ENCODE assay signal across 8 cellular contexts in the genomic region with DNA sequence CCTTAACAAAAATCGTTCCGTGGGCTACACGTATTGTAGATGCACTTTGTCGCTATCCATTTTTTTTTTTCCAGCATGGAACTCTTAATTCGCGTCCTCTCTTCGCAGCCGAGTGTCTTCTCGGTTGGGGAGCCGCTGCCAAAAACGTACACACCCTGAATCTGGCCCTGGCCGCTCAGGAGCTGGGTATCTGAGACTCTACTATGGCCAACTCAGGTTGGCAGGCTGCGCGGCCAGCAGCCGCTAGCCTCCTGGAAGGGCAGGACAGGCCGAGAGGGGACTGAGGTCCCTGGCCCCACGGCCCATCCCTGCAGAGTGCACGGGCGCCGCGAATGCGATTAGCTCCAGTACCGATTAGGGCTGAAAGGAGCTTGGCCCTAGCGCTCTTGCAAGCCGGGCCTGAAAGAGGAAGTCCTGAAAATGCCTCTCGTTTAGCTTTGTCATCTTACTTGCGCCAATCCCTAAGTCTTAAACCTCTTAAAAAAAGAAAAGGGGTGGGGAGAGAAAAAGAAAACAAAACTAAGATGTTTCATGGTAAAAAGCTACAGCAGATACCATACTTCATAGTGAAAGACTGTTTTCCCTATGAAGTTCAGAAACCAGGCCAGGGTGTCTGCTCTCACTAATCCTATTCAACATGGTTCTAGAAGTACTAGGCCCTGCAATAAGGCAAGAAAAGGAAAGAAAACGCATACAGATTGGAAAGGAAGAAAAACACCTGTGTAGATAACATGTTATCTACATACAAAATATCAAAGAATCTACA.
DNase-seq lines count a peak whose midpoint lies in the region; ATAC-seq lines count a peak whose summit lies in the region.

No MANE protein-coding gene starts in this region.

- H3K27ac ChIP-seq in HUES64 (ENCODE audit: low read depth, low read length) (no peak overlapping the region), ectodermal cell (ENCODE audit: insufficient read depth, low read depth, low read length, poor library complexity, severe bottlenecking) (peak overlapping the region; percentile 56), mesodermal cell (ENCODE audit: low read depth, low read length, severe bottlenecking) (no peak overlapping the region)

- 11% methylated on average over 25 of the region's 28 CpGs for WGBS in HUES64
- WGBS in ectodermal cell, 2 experiments, result 24% methylated on average over 27 of the region's 28 CpGs
- WGBS in mesodermal cell (ENCODE audit: insufficient coverage in 2 of 2), 2 experiments, result 28 to 33% methylated on average over 23 to 25 of the region's 28 CpGs

- peaks cover 5% of the 10 kb centered on the region; the same call in 1 of the 2 replicates for H3K9me3 ChIP-seq in HUES64 (ENCODE audit: insufficient read depth, low read depth, low read length)
- H3K9me3 ChIP-seq in ectodermal cell (ENCODE audit: control insufficient read depth, low read length), result no peaks in the 10 kb centered on the region
- H3K9me3 ChIP-seq in mesodermal cell (ENCODE audit: control insufficient read depth, low read length), result no peaks in the 10 kb centered on the region

- peak overlapping the region; percentile 76 for H3K4me3 ChIP-seq in HUES64 (ENCODE audit: low read length)
- peak overlapping the region; percentile 29 for H3K4me3 ChIP-seq in ectodermal cell (ENCODE audit: insufficient read depth, low read depth, low read length)
- peak overlapping the region; percentile 34 for H3K4me3 ChIP-seq in mesodermal cell (ENCODE audit: extremely low read depth, insufficient read depth, low read length, poor library complexity, severe bottlenecking)

- peak; percentile 53 for ATAC-seq in GM21381 (IDR thresholded peaks at IDR 0.05; ENCODE audit: unreplicated experiment)

- no peaks in the 10 kb centered on the region for H3K36me3 ChIP-seq in HUES64 (ENCODE audit: insufficient read depth, low read length)
- no peaks in the 10 kb centered on the region for H3K36me3 ChIP-seq in ectodermal cell (ENCODE audit: control insufficient read depth, insufficient read depth, low read length)
- H3K36me3 ChIP-seq in mesodermal cell (ENCODE audit: control insufficient read depth, insufficient read depth, low read length), result no peaks in the 10 kb centered on the region

- peak overlapping the region; percentile 11; the same call in 1 of the 2 replicates for H3K9ac ChIP-seq in HUES64 (ENCODE audit: low read depth, low read length)

- DNase-seq in DMS153 (lab: John Stamatoyannopoulos, UW), result peak; percentile 52
- peak; percentile 30 to 37 for DNase-seq in activated CD4-positive, alpha-beta T cell treated with anti-CD3 and anti-CD28 coated beads, Interleukin-2, amount 50 U/mL, for 4 hours
- DNase-seq in stimulated activated CD8-positive, alpha-beta memory T cell treated with anti-CD3 and anti-CD28 coated beads, Interleukin-2, amount 100 ng/mL, for 48 hours (ENCODE audit: low read depth in 2 of 2), result peak; percentile 5 to 24
- no peak for DNase-seq in HCEC 1CT

- H3K27me3 ChIP-seq in HUES64 (ENCODE audit: insufficient read depth, low read length) (peaks cover 30% of the 10 kb centered on the region), ectodermal cell (ENCODE audit: control insufficient read depth, insufficient read depth, low read length, poor library complexity, severe bottlenecking) (peaks cover 28% of the 10 kb centered on the region)

- H3K4me1 ChIP-seq in HUES64 (ENCODE audit: insufficient read depth, low read length), result peaks cover 17% of the 10 kb centered on the region
- peaks cover 15% of the 10 kb centered on the region for H3K4me1 ChIP-seq in ectodermal cell (ENCODE audit: control insufficient read depth, insufficient read depth, low read length)
- peaks cover 14% of the 10 kb centered on the region for H3K4me1 ChIP-seq in mesodermal cell (ENCODE audit: control insufficient read depth, insufficient read depth, low read length, poor library complexity, severe bottlenecking)
